8 cellular contexts compared by ENCODE assay signal in the genomic region with DNA sequence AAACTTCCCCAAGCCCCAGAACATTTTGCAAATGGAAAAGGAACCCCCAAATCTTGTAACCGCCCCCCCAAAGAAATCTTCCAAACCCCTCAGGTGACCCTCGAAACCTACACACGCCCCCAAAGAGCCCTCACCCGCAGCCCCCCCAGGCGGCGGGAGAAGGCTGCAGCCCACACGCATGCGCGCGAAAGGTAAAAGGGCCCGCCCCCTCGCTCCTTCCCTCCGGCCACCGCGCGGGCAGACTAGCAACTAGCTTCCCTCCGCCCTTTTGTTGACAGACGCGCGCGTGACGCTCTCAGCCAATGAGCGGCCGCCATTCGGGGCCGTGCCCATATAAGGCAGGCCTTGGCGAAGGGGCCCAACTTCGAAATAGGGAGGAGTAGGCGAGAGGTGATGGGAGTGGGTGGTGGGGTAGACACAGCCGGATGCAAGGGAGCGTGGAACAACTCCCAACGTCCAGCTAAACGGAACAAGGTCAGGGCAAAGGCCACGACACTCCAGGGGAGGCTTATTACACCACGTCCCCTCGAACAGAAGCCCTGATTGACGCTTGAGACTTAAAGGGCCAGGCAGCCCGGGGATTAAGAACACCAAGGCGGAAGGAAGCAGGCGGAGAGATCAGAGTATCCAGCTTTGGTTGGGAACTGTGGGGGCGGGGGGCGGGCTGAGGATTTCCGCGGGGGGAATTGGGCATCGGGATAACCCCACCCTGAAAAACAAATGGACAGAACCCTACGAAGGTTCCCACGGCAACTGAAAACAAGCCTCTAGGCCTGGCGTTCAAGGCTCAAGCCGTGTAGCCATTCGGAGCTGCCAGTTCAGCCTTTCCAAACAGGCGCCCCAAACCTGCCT. TPM values are rescaled to one million over a fixed set of nuclear protein-coding genes. Genes with fewer than 3 reads are reported as not detected.
DNase-seq lines count a peak whose midpoint lies in the region; ATAC-seq and TF ChIP-seq lines count a peak whose summit lies in the region.

No MANE protein-coding gene starts in this region.

- DNase-seq in CD14-positive monocyte (ENCODE audit: low spot score): peak; percentile 99
- DNase-seq in NCI-H774 (lab: John Stamatoyannopoulos, UW): peak; percentile 97
- peak; percentile 97 to 98 for DNase-seq in activated CD4-positive, alpha-beta T cell treated with anti-CD3 and anti-CD28 coated beads, Interleukin-2, amount 50 U/mL, for 48 hours
- DNase-seq in dermis blood vessel endothelial cell: peak; percentile 100
- peak; percentile 99 for DNase-seq in left lung
- peak; percentile 96 for DNase-seq in stimulated activated CD4-positive, alpha-beta T cell treated with anti-CD3 and anti-CD28 coated beads, Interleukin-2, amount 100 ng/mL, for 4 hours (ENCODE audit: low read depth)

- peak overlapping the region; percentile 90 to 96 (median 93) for H3K27ac Mint-ChIP-seq in CD14-positive monocyte

- H3K4me1 Mint-ChIP-seq in CD14-positive monocyte: peaks cover 38% of the 10 kb centered on the region

- peak overlapping the region; percentile 93 to 95 for H3K27ac ChIP-seq in left lung

- peaks cover 6 to 42% of the 10 kb centered on the region in 2 donors for H3K4me1 ChIP-seq in left lung

- TF ChIP-seq CTCF in CD14-positive monocyte (IDR thresholded peaks at IDR 0.05): no peak
- peak in 1 of 2 donors; percentile 14 for TF ChIP-seq CTCF in left lung (IDR thresholded peaks at IDR 0.05)

- peak overlapping the region; percentile 93 to 98 for H3K4me3 Mint-ChIP-seq in CD14-positive monocyte

- peaks cover 0 to 3% (median 3%) of the 10 kb centered on the region in 3 donors for H3K27me3 Mint-ChIP-seq in CD14-positive monocyte (ENCODE audit: low read depth in 3 of 3)

- ATAC-seq in GM19397 (IDR thresholded peaks at IDR 0.05; ENCODE audit: unreplicated experiment) (peak; percentile 94), HG03565 (IDR thresholded peaks at IDR 0.05; ENCODE audit: unreplicated experiment) (peak; percentile 86), left lung (peak; percentile 97)

- intact Hi-C loops in CD14-positive monocyte (cut with micrococcal nuclease): loop anchor here (1.0 to 2.0 kb wide), 2 partner anchors 13 to 24 kb away; a partner anchor contains a TSS
- intact Hi-C loops in left lung (cut with DNase I): no loop called here

- peaks cover 0 to 21% of the 10 kb centered on the region in 2 donors for H3K36me3 ChIP-seq in left lung

- H3K4me3 ChIP-seq in left lung: peak overlapping the region; percentile 42 to 60

- peaks cover 0 to 2% (median 0%) of the 10 kb centered on the region in 7 donors for H3K9me3 Mint-ChIP-seq in CD14-positive monocyte

- no peaks in the 10 kb centered on the region for H3K9me3 ChIP-seq in left lung

- H3K27me3 ChIP-seq in left lung: no peaks in the 10 kb centered on the region

- peaks cover 15 to 40% of the 10 kb centered on the region in 2 donors for H3K36me3 Mint-ChIP-seq in CD14-positive monocyte

RNA-seq across cellular contexts. Expression of a gene that starts 13.3 kb away (rescaled TPM):
- polyA plus RNA-seq in CD14-positive monocyte: 1 to 10 TPM; 3.8 to 5.5 TPM
- total RNA-seq in dermis blood vessel endothelial cell: 7.7 and 7.8 TPM in 2 replicates
- total RNA-seq in left lung: 10 to 100 TPM; 16.6 to 18.4 TPM

RNA-seq across cellular contexts. Expression of a gene that starts 15.9 kb away (rescaled TPM):
- not detected for polyA plus RNA-seq in CD14-positive monocyte
- total RNA-seq in dermis blood vessel endothelial cell (not detected in 2 replicates), left lung (not detected)

RNA-seq across cellular contexts. Expression of a gene that starts 24.9 kb away (rescaled TPM):
- polyA plus RNA-seq in CD14-positive monocyte: under 1 TPM; 0.46 to 0.90 TPM
- 8.3 and 11.8 TPM in 2 replicates for total RNA-seq in dermis blood vessel endothelial cell
- 1 to 10 TPM; 7.7 to 8.7 TPM for total RNA-seq in left lung

RNA-seq across cellular contexts. Expression of a gene that starts 25.6 kb away (rescaled TPM):
- polyA plus RNA-seq in CD14-positive monocyte: 100 to 1,000 TPM; 491 to 516 TPM
- total RNA-seq in dermis blood vessel endothelial cell (218 and 295 TPM in 2 replicates), left lung (100 to 1,000 TPM; 276 to 306 TPM)

RNA-seq across cellular contexts. Expression of a gene that starts 49.3 kb away (rescaled TPM):
- not detected for polyA plus RNA-seq in CD14-positive monocyte
- total RNA-seq in dermis blood vessel endothelial cell (0.05 TPM in 1 of 2 replicates, not detected in the other), left lung (1 to 10 TPM; 5.4 to 5.7 TPM)

Comparison
In these comparisons a context has a peak if more than half of its experiments do, and no peak if none do; other contexts are left out.
1. Peak in every context shown above with its lines: DNase-seq, ATAC-seq, H3K4me3 ChIP-seq and H3K27ac ChIP-seq.
2. intact Hi-C loops: an anchor here in CD14-positive monocyte (1.0 to 2.0 kb wide); none called in left lung.